ENCODE assay signal across 19 cellular contexts in genomic region chr22:21047730-21048129, GRCh38. TPM values are rescaled to one million over a fixed set of nuclear protein-coding genes. Genes with fewer than 3 reads are reported as not detected.
"Had no signal": no experiment of that assay in that cellular context is flagged by ENCODE, and none has a peak within 500 bp of the region (broad histone marks: within the 10 kb centered on the region; RNA-seq: fewer than 3 reads in every experiment).

No MANE protein-coding gene starts in this region.

- H3K36me3 Mint-ChIP-seq: activated naive CD8-positive, alpha-beta T cell; naive B cell; neural progenitor cell; stimulated activated memory B cell treated with anti-CD40 and anti-IgM and Interleukin-4, amounts not matched to agents 10 μg/mL and 1 μg/mL and 100 μg/mL, for 72 hours had no signal

- H3K4me3 Mint-ChIP-seq: activated CD4-positive, alpha-beta T cell treated with anti-CD3 and anti-CD28 coated beads, Interleukin-2, amount 10 ng/mL, durations not matched to agents 7 days and 5 days; activated naive CD8-positive, alpha-beta T cell; activated T-cell treated with anti-CD3 and anti-CD28 coated beads, Interleukin-2, amount 50 U/mL, for 72 hours; naive B cell; stimulated activated memory B cell treated with anti-CD40 and anti-IgM and Interleukin-4, amounts not matched to agents 10 μg/mL and 1 μg/mL and 100 μg/mL, for 72 hours had no signal

- H3K27me3 ChIP-seq: colonic mucosa had no signal

- H3K9me3 Mint-ChIP-seq: activated CD4-positive, alpha-beta T cell treated with anti-CD3 and anti-CD28 coated beads, Interleukin-2, amount 10 ng/mL, durations not matched to agents 7 days and 5 days; activated T-cell treated with anti-CD3 and anti-CD28 coated beads, Interleukin-2, amount 50 U/mL, for 72 hours; naive B cell; neural progenitor cell; stimulated activated memory B cell treated with anti-CD40 and anti-IgM and Interleukin-4, amounts not matched to agents 10 μg/mL and 1 μg/mL and 100 μg/mL, for 72 hours had no signal

- H3K4me3 ChIP-seq: colonic mucosa, left lung, neural progenitor cell had no signal

- H3K36me3 ChIP-seq: colonic mucosa, left lung, neural progenitor cell had no signal

- H3K27ac Mint-ChIP-seq: activated CD4-positive, alpha-beta T cell treated with anti-CD3 and anti-CD28 coated beads, Interleukin-2, amount 10 ng/mL, durations not matched to agents 7 days and 5 days; activated naive CD8-positive, alpha-beta T cell; activated T-cell treated with anti-CD3 and anti-CD28 coated beads, Interleukin-2, amount 50 U/mL, for 72 hours; neural progenitor cell; stimulated activated memory B cell treated with anti-CD40 and anti-IgM and Interleukin-4, amounts not matched to agents 10 μg/mL and 1 μg/mL and 100 μg/mL, for 72 hours had no signal

- DNase-seq: activated CD4-positive, alpha-beta T cell treated with anti-CD3 and anti-CD28 coated beads, Interleukin-2, amount 10 ng/mL, durations not matched to agents 7 days and 5 days; activated CD8-positive, alpha-beta memory T cell treated with anti-CD3 and anti-CD28 coated beads, Interleukin-2, amount 50 U/mL, for 48 hours; activated gamma-delta T cell treated with Interleukin-2 at 50 U/mL for 16 hours; activated T-cell treated with anti-CD3 and anti-CD28 coated beads, Interleukin-2, amount 50 U/mL, for 72 hours; amniotic stem cell; central memory CD4-positive, alpha-beta T cell; colonic mucosa; hippocampal formation; kidney; naive B cell had no signal

- H3K9me3 ChIP-seq: colonic mucosa, left lung had no signal

- ATAC-seq: activated T-cell treated with anti-CD3 and anti-CD28 coated beads, Interleukin-2, amount 50 U/mL, for 72 hours; esophagus mucosa; left lung; stimulated activated memory B cell treated with anti-CD40 and anti-IgM and Interleukin-4, amounts not matched to agents 10 μg/mL and 1 μg/mL and 100 μg/mL, for 72 hours had no signal

- H3K27ac ChIP-seq: colonic mucosa, left lung, neural progenitor cell, parathyroid adenoma had no signal

RNA-seq across cellular contexts. Expression of gene LRRC74B, which starts 2.0 kb away (rescaled TPM):
- total RNA-seq: activated CD4-positive, alpha-beta T cell treated with anti-CD3 and anti-CD28 coated beads, Interleukin-2, amount 10 ng/mL, durations not matched to agents 7 days and 5 days; activated T-cell treated with anti-CD3 and anti-CD28 coated beads, Interleukin-2, amount 50 U/mL, for 72 hours; colonic mucosa; glomerular endothelial cell; kidney; mononuclear cell; renal cortical epithelial cell had no signal

RNA-seq across cellular contexts. Expression of gene SLC7A4, which starts 15.4 kb away (rescaled TPM):
- total RNA-seq: activated T-cell treated with anti-CD3 and anti-CD28 coated beads, Interleukin-2, amount 50 U/mL, for 72 hours; glomerular endothelial cell; mononuclear cell had no signal
